Comparison of ENCODE assay signal across 1 cellular context in the genomic region with DNA sequence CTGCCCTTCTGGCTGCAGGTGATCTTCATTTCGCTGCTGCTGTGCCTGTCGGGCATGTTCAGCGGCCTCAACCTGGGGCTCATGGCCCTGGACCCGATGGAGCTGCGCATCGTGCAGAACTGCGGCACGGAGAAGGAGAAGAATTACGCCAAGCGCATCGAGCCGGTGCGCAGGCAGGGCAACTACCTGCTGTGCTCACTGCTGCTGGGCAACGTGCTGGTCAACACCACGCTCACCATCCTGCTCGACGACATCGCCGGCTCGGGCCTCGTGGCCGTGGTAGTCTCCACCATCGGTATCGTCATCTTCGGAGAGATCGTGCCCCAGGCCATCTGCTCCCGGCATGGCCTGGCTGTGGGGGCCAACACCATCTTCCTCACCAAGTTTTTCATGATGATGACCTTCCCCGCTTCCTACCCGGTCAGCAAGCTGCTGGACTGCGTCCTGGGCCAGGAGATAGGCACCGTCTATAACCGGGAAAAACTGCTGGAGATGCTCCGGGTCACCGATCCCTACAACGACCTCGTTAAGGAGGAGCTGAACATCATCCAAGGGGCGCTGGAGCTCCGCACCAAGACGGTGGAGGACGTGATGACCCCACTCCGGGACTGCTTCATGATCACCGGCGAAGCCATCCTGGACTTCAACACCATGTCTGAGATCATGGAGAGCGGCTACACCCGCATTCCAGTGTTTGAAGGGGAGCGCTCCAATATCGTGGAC.
TF ChIP-seq lines count a peak whose summit lies in the region.

No MANE protein-coding gene starts in this region.

TF ChIP-seq in HCT116, 20 proteins besides CTCF, POLR2A, EP300 and RAD21 (continued from another document):
- no peak for TF ChIP-seq REST (IDR thresholded peaks at IDR 0.05; ENCODE audit: low read depth)
- TF ChIP-seq, protein P1, sequence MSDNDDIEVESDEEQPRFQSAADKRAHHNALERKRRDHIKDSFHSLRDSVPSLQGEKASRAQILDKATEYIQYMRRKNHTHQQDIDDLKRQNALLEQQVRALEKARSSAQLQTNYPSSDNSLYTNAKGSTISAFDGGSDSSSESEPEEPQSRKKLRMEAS (IDR thresholded peaks at IDR 0.05): no peak
